Comparison of ENCODE assay signal across 1 cellular context in the genomic region with DNA sequence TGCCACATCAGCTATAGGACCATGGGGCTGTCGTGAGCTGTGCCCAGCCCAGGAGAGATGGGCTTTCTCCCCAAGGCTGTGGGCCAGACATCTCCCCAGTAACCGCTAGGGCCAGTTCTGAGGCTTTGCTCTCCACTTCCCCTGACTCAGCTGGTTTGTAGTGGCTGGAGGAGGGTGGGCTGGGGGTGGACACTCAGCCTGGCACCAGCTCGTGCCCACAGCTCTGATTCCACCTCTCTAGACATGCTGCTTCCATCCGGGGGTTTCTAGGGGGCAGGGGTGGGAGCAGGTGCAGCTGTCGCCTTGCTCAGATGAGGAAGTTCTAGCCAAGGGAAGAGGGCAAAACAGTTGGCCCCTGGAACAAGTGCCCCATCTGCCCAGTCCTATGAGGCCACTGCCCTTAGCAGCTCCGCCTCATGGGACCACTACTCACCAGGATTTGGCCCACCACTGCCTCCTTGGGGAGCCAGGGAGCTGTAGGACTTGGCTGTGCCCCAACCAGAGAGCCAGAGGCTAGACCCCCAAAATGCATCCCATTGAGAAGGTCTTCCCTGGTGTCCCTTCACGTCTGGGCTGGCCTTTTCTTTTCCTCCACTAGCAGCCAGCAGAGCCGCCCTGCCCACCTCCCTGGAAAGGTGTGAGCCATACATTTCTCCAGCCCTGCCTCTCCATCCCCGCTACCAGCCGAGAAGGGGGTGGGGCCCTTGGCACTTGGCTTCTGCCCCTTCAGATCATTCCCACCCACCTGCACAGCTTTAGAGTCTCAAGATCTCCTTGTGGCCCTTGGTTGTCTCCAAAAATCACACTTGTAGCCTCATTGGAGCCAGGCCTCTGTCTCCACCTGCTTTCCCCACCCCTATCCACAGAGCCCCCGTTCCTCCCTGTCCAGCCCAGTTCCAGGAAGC.
TF ChIP-seq lines count a peak whose summit lies in the region.

No MANE protein-coding gene starts in this region.

TF ChIP-seq in H1, 55 proteins besides CTCF, POLR2A, EP300 and RAD21:
- no peak for TF ChIP-seq SP2 (IDR thresholded peaks at IDR 0.05; ENCODE audit: low read length)
- no peak for TF ChIP-seq SIN3A (conservative IDR thresholded peaks at IDR 0.05 in 1 of 2, IDR thresholded peaks at IDR 0.05 in 1 of 2; ENCODE audit: low read depth in 1 of 2, low read length in 2 of 2)
- TF ChIP-seq CBX8 (IDR thresholded peaks at IDR 0.05; ENCODE audit: borderline replicate concordance, low read depth, low read length): no peak
- TF ChIP-seq KDM4A (IDR thresholded peaks at IDR 0.05; ENCODE audit: low read depth, low read length, severe bottlenecking): no peak
